Comparison of ENCODE assay signal across 1 cellular context in genomic region chr17:44086364-44087311, GRCh38.
TF ChIP-seq lines count a peak whose summit lies in the region.

No MANE protein-coding gene starts in this region.

TF ChIP-seq in K562, 482 proteins besides CTCF, POLR2A, EP300 and RAD21 (continued from another document and continues in another):
- TF ChIP-seq RNF219 (CRISPR knock-in tag; IDR thresholded peaks at IDR 0.05) (no peak), SRSF3 (IDR thresholded peaks at IDR 0.05; ENCODE audit: insufficient read depth, low read length) (no peak), NCOA2 (IDR thresholded peaks at IDR 0.05; ENCODE audit: partially characterized antibody in 2 of 2) (no peak), TAF15 (IDR thresholded peaks at IDR 0.05; ENCODE audit: low read depth, low read length) (no peak), LCOR (CRISPR knock-in tag; IDR thresholded peaks at IDR 0.05) (no peak), ZNF609 (CRISPR knock-in tag; IDR thresholded peaks at IDR 0.05; ENCODE audit: borderline replicate concordance) (no peak), ZNF174 (CRISPR knock-in tag; IDR thresholded peaks at IDR 0.05) (no peak), ZNF785 (CRISPR knock-in tag; IDR thresholded peaks at IDR 0.05) (no peak), BHLHE40 (IDR thresholded peaks at IDR 0.05; ENCODE audit: low read length) (peak; percentile 80), SREBF2 (CRISPR knock-in tag; IDR thresholded peaks at IDR 0.05) (no peak), SMAD3 (CRISPR knock-in tag; conservative IDR thresholded peaks at IDR 0.05) (no peak), NCOR1 (IDR thresholded peaks at IDR 0.05) (0 out of 2 replicates have a peak, but pooled peaks have one; percentile 39), HDAC3 (IDR thresholded peaks at IDR 0.05; ENCODE audit: borderline replicate concordance, partially characterized antibody) (no peak), HDAC8 (tag; IDR thresholded peaks at IDR 0.05) (no peak), HMG20B (CRISPR knock-in tag; IDR thresholded peaks at IDR 0.05) (no peak), ARID1B (IDR thresholded peaks at IDR 0.05) (peak; percentile 36; the same call in 1 of the 2 replicates), MCM7 (IDR thresholded peaks at IDR 0.05) (no peak), LARP7 (IDR thresholded peaks at IDR 0.05) (no peak), BDP1 (IDR thresholded peaks at IDR 0.05; ENCODE audit: insufficient read depth, insufficient read length) (no peak), L3MBTL2 (IDR thresholded peaks at IDR 0.05) (0 out of 2 replicates have a peak, but pooled peaks have one; percentile 24), ZNF830 (CRISPR knock-in tag; IDR thresholded peaks at IDR 0.05) (no peak), MAFG (tag; conservative IDR thresholded peaks at IDR 0.05) (no peak), RBM22 (IDR thresholded peaks at IDR 0.05; ENCODE audit: low read depth, low read length, poor library complexity, severe bottlenecking) (no peak), CEBPG (CRISPR knock-in tag; IDR thresholded peaks at IDR 0.05) (no peak), CEBPG (tag; conservative IDR thresholded peaks at IDR 0.05 in 1 of 2, IDR thresholded peaks at IDR 0.05 in 1 of 2) (no peak), ZSCAN29 (IDR thresholded peaks at IDR 0.05) (no peak), ZNF507 (tag; conservative IDR thresholded peaks at IDR 0.05) (no peak), CREB1 (IDR thresholded peaks at IDR 0.05) (peak; percentile 30; the same call in 1 of the 2 replicates), CREB1 (CRISPR knock-in tag; IDR thresholded peaks at IDR 0.05) (no peak), NFIC (IDR thresholded peaks at IDR 0.05) (no peak), ZNF24 (IDR thresholded peaks at IDR 0.05) (no peak), HNRNPK (IDR thresholded peaks at IDR 0.05; ENCODE audit: low read depth, low read length, poor library complexity, severe bottlenecking) (no peak), FUS (optimal IDR thresholded peaks at IDR 0.05; ENCODE audit: low read depth, low read length) (no peak), BRD4 (IDR thresholded peaks at IDR 0.05) (no peak), ZC3H11A (IDR thresholded peaks at IDR 0.05; ENCODE audit: low read depth, low read length) (no peak), ASH1L (IDR thresholded peaks at IDR 0.05; ENCODE audit: borderline replicate concordance, low read depth, partially characterized antibody) (no peak), ZBTB49 (CRISPR knock-in tag; IDR thresholded peaks at IDR 0.05; ENCODE audit: borderline replicate concordance) (no peak), COPS2 (conservative IDR thresholded peaks at IDR 0.05) (no peak)
- TF ChIP-seq, protein P1, sequence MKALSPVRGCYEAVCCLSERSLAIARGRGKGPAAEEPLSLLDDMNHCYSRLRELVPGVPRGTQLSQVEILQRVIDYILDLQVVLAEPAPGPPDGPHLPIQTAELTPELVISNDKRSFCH (CRISPR knock-in tag; IDR thresholded peaks at IDR 0.05) = no peak
- TF ChIP-seq, protein P1 (tag; IDR thresholded peaks at IDR 0.05) = 0 out of 2 replicates have a peak, but pooled peaks have one; percentile 27
- TF ChIP-seq, protein P2, sequence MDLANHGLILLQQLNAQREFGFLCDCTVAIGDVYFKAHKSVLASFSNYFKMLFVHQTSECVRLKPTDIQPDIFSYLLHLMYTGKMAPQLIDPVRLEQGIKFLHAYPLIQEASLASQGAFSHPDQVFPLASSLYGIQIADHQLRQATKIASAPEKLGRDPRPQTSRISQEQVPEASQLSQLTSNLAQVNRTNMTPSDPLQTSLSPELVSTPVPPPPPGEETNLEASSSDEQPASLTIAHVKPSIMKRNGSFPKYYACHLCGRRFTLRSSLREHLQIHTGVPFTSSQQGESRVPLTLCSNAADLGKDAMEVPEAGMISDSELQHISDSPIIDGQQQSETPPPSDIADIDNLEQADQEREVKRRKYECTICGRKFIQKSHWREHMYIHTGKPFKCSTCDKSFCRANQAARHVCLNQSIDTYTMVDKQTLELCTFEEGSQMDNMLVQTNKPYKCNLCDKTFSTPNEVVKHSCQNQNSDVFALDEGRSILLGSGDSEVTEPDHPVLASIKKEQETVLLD (IDR thresholded peaks at IDR 0.05) = no peak
- TF ChIP-seq, protein P3, sequence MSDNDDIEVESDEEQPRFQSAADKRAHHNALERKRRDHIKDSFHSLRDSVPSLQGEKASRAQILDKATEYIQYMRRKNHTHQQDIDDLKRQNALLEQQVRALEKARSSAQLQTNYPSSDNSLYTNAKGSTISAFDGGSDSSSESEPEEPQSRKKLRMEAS (CRISPR knock-in tag; IDR thresholded peaks at IDR 0.05) = no peak; the same call in 1 of the 2 replicates
- TF ChIP-seq, protein P4, sequence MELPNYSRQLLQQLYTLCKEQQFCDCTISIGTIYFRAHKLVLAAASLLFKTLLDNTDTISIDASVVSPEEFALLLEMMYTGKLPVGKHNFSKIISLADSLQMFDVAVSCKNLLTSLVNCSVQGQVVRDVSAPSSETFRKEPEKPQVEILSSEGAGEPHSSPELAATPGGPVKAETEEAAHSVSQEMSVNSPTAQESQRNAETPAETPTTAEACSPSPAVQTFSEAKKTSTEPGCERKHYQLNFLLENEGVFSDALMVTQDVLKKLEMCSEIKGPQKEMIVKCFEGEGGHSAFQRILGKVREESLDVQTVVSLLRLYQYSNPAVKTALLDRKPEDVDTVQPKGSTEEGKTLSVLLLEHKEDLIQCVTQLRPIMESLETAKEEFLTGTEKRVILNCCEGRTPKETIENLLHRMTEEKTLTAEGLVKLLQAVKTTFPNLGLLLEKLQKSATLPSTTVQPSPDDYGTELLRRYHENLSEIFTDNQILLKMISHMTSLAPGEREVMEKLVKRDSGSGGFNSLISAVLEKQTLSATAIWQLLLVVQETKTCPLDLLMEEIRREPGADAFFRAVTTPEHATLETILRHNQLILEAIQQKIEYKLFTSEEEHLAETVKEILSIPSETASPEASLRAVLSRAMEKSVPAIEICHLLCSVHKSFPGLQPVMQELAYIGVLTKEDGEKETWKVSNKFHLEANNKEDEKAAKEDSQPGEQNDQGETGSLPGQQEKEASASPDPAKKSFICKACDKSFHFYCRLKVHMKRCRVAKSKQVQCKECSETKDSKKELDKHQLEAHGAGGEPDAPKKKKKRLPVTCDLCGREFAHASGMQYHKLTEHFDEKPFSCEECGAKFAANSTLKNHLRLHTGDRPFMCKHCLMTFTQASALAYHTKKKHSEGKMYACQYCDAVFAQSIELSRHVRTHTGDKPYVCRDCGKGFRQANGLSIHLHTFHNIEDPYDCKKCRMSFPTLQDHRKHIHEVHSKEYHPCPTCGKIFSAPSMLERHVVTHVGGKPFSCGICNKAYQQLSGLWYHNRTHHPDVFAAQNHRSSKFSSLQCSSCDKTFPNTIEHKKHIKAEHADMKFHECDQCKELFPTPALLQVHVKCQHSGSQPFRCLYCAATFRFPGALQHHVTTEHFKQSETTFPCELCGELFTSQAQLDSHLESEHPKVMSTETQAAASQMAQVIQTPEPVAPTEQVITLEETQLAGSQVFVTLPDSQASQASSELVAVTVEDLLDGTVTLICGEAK (IDR thresholded peaks at IDR 0.05) = no peak
- TF ChIP-seq, protein P4 (CRISPR knock-in tag; IDR thresholded peaks at IDR 0.05) = no peak
